32 cellular contexts compared by ENCODE assay signal in genomic region chr18:42306208-42306980, GRCh38.
DNase-seq lines count a peak whose midpoint lies in the region; ATAC-seq and TF ChIP-seq lines count a peak whose summit lies in the region.
"Had no signal": no experiment of that assay in that cellular context is flagged by ENCODE, and none has a peak within 500 bp of the region (broad histone marks: within the 10 kb centered on the region; RNA-seq: fewer than 3 reads in every experiment).

No MANE protein-coding gene starts in this region.

- H3K27ac ChIP-seq in mesendoderm (ENCODE audit: low read depth, low read length) (no peak overlapping the region), neural progenitor cell (no peak overlapping the region)
- H3K27ac ChIP-seq: ascending aorta, pancreas, PC-9, transverse colon had no signal

- no peak overlapping the region for H3K4me3 ChIP-seq in mesendoderm (ENCODE audit: low read length)
- H3K4me3 ChIP-seq in neural progenitor cell = no peak overlapping the region
- H3K4me3 ChIP-seq: ascending aorta, pancreas, PC-9, smooth muscle cell, transverse colon had no signal

- no peak overlapping the region for H2BK120ac ChIP-seq in mesendoderm (ENCODE audit: low read depth, low read length)

- H3K27ac Mint-ChIP-seq in activated CD8-positive, alpha-beta T cell treated with anti-CD3 and anti-CD28 coated beads for 36 hours = no peak overlapping the region
- no peak overlapping the region for H3K27ac Mint-ChIP-seq in activated CD8-positive, alpha-beta T cell treated with anti-CD3 and anti-CD28 coated beads, Interleukin-2, amount 10 ng/mL, durations not matched to agents 7 days and 5 days
- H3K27ac Mint-ChIP-seq in neural progenitor cell = no peak overlapping the region
- H3K27ac Mint-ChIP-seq: activated naive CD8-positive, alpha-beta T cell; B cell; CD8-positive, alpha-beta memory T cell had no signal

- H3K36me3 ChIP-seq in mesendoderm (ENCODE audit: control insufficient read depth, insufficient read depth, low read length) (no peaks in the 10 kb centered on the region), neural progenitor cell (no peaks in the 10 kb centered on the region)
- H3K36me3 ChIP-seq: ascending aorta, pancreas, transverse colon had no signal

- peak; percentile 6 for DNase-seq in activated CD8-positive, alpha-beta T cell treated with anti-CD3 and anti-CD28 coated beads for 36 hours
- DNase-seq in activated CD8-positive, alpha-beta T cell treated with anti-CD3 and anti-CD28 coated beads, Interleukin-2, amount 10 ng/mL, durations not matched to agents 7 days and 5 days = no peak
- DNase-seq in OCI-M1 (lab: John Stamatoyannopoulos, UW) = peak; percentile 72
- DNase-seq in erythroblast (lab: John Stamatoyannopoulos, UW) = peak; percentile 32 to 74
- DNase-seq in mesendoderm = peak; percentile 38
- DNase-seq in cerebellum (ENCODE audit: low spot score) = no peak
- DNase-seq in NCI-H2196 (lab: John Stamatoyannopoulos, UW; ENCODE audit: unreplicated experiment) = no peak
- DNase-seq in neural progenitor cell (ENCODE audit: low spot score) = no peak
- DNase-seq: activated CD4-positive, alpha-beta T cell treated with anti-CD3 and anti-CD28 coated beads, Interleukin-2, amount 50 U/mL, for 48 hours; activated CD4-positive, CD25-positive, alpha-beta regulatory T cell; CD8-positive, alpha-beta memory T cell; central memory CD4-positive, alpha-beta T cell; dermis blood vessel endothelial cell; DMS153; GDM1; head of caudate nucleus; KG1; MM.1S; NCI-H1436; NCI-H2107; NCI-H510A; pancreas; PC-9; SHP77 treated with DMSO at 0.1 percent for 48 hours; stimulated activated CD4-positive, alpha-beta T cell treated with anti-CD3 and anti-CD28 coated beads, Interleukin-1b, Interleukin-23, amount 100 ng/mL, for 48 hours; SW 1271; transverse colon had no signal

- no peak overlapping the region for H2BK5ac ChIP-seq in mesendoderm (ENCODE audit: low read length)

- H4K5ac ChIP-seq in mesendoderm (ENCODE audit: low read length) = no peak overlapping the region

- no peaks in the 10 kb centered on the region for H3K79me1 ChIP-seq in mesendoderm (ENCODE audit: low read length)

- H3K4me1 ChIP-seq in mesendoderm (ENCODE audit: control insufficient read depth, low read depth, low read length) (peaks cover 1% of the 10 kb centered on the region), neural progenitor cell (peaks cover 12% of the 10 kb centered on the region)
- H3K4me1 ChIP-seq: ascending aorta, pancreas, transverse colon had no signal

- no peak overlapping the region for H2BK15ac ChIP-seq in mesendoderm (replicated peaks; ENCODE audit: low read depth)

- no peaks in the 10 kb centered on the region for H3K36me3 Mint-ChIP-seq in activated CD8-positive, alpha-beta T cell treated with anti-CD3 and anti-CD28 coated beads for 36 hours (ENCODE audit: low read depth)
- H3K36me3 Mint-ChIP-seq in activated CD8-positive, alpha-beta T cell treated with anti-CD3 and anti-CD28 coated beads, Interleukin-2, amount 10 ng/mL, durations not matched to agents 7 days and 5 days (ENCODE audit: low read depth) = no peaks in the 10 kb centered on the region
- H3K36me3 Mint-ChIP-seq in neural progenitor cell = peaks cover 2% of the 10 kb centered on the region
- H3K36me3 Mint-ChIP-seq: activated naive CD8-positive, alpha-beta T cell; CD8-positive, alpha-beta memory T cell had no signal

- H3K23ac ChIP-seq in mesendoderm (ENCODE audit: low read length) = no peak overlapping the region

- no peaks in the 10 kb centered on the region for H4K20me1 ChIP-seq in neural progenitor cell (ENCODE audit: low read depth)

- no peaks in the 10 kb centered on the region for H3K9me3 ChIP-seq in neural progenitor cell (ENCODE audit: low read depth)
- H3K9me3 ChIP-seq: ascending aorta, pancreas, transverse colon had no signal

- ATAC-seq in activated CD8-positive, alpha-beta T cell treated with anti-CD3 and anti-CD28 coated beads for 36 hours = no peak
- no peak for ATAC-seq in activated CD8-positive, alpha-beta T cell treated with anti-CD3 and anti-CD28 coated beads, Interleukin-2, amount 10 ng/mL, durations not matched to agents 7 days and 5 days
- ATAC-seq: HCT116, pancreas had no signal

- H3K18ac ChIP-seq in mesendoderm (ENCODE audit: low read length) = no peak overlapping the region

- H2AK5ac ChIP-seq in mesendoderm (ENCODE audit: low read length) = no peak overlapping the region

- H3K79me2 ChIP-seq in mesendoderm (ENCODE audit: control insufficient read depth, insufficient read depth, low read length) (no peaks in the 10 kb centered on the region), neural progenitor cell (ENCODE audit: low read depth) (no peaks in the 10 kb centered on the region)

- H3K4me1 Mint-ChIP-seq in activated CD8-positive, alpha-beta T cell treated with anti-CD3 and anti-CD28 coated beads for 36 hours (ENCODE audit: low read depth) = no peaks in the 10 kb centered on the region
- H3K4me1 Mint-ChIP-seq in activated CD8-positive, alpha-beta T cell treated with anti-CD3 and anti-CD28 coated beads, Interleukin-2, amount 10 ng/mL, durations not matched to agents 7 days and 5 days (ENCODE audit: low read depth) = no peaks in the 10 kb centered on the region
- H3K4me1 Mint-ChIP-seq in neural progenitor cell = peaks cover 13% of the 10 kb centered on the region
- H3K4me1 Mint-ChIP-seq: B cell; CD8-positive, alpha-beta memory T cell had no signal

- H3K4ac ChIP-seq in mesendoderm (ENCODE audit: low read depth, low read length) = no peak overlapping the region

- H3K56ac ChIP-seq in mesendoderm (ENCODE audit: low read length) = no peak overlapping the region

- no peak for TF ChIP-seq CTCF in activated CD8-positive, alpha-beta T cell treated with anti-CD3 and anti-CD28 coated beads for 36 hours (IDR thresholded peaks at IDR 0.05)
- no peak for TF ChIP-seq CTCF in neural progenitor cell (IDR thresholded peaks at IDR 0.05)

- no peaks in the 10 kb centered on the region for H3F3A ChIP-seq in neural progenitor cell (ENCODE audit: low read depth)

- H3K27me3 Mint-ChIP-seq in activated CD8-positive, alpha-beta T cell treated with anti-CD3 and anti-CD28 coated beads for 36 hours = peaks cover 3% of the 10 kb centered on the region
- no peaks in the 10 kb centered on the region for H3K27me3 Mint-ChIP-seq in activated CD8-positive, alpha-beta T cell treated with anti-CD3 and anti-CD28 coated beads, Interleukin-2, amount 10 ng/mL, durations not matched to agents 7 days and 5 days (ENCODE audit: low read depth)
- H3K27me3 Mint-ChIP-seq in neural progenitor cell (ENCODE audit: insufficient read depth, low read depth) = peaks cover 2% of the 10 kb centered on the region
- H3K27me3 Mint-ChIP-seq: activated naive CD8-positive, alpha-beta T cell; B cell had no signal

- WGBS in mesendoderm (ENCODE audit: extremely low coverage, insufficient coverage, low lambda C conversion rate) = no CpG with 5 or more reads among the region's 2 CpGs

- no peak overlapping the region for H2AFZ ChIP-seq in neural progenitor cell (replicated peaks)
- H2AFZ ChIP-seq: PC-9 had no signal

- H3K4me2 ChIP-seq in mesendoderm (ENCODE audit: low read length) (no peak overlapping the region), neural progenitor cell (no peak overlapping the region)
- H3K4me2 ChIP-seq: PC-9, smooth muscle cell had no signal

- no peak overlapping the region for H4K8ac ChIP-seq in mesendoderm (ENCODE audit: low read depth, low read length)

- POLR2A ChIA-PET in activated CD8-positive, alpha-beta T cell treated with anti-CD3 and anti-CD28 coated beads for 36 hours (lab: Charles Lee) = no interaction called here
- POLR2A ChIA-PET in activated CD8-positive, alpha-beta T cell treated with anti-CD3 and anti-CD28 coated beads, Interleukin-2, amount 10 ng/mL, durations not matched to agents 7 days and 5 days (lab: Charles Lee) = no interaction called here

- no peaks in the 10 kb centered on the region for H3K9me3 Mint-ChIP-seq in activated CD8-positive, alpha-beta T cell treated with anti-CD3 and anti-CD28 coated beads for 36 hours
- H3K9me3 Mint-ChIP-seq in activated CD8-positive, alpha-beta T cell treated with anti-CD3 and anti-CD28 coated beads, Interleukin-2, amount 10 ng/mL, durations not matched to agents 7 days and 5 days (ENCODE audit: insufficient read depth) = no peaks in the 10 kb centered on the region
- H3K9me3 Mint-ChIP-seq in neural progenitor cell = peaks cover 15% of the 10 kb centered on the region

- CTCF ChIA-PET in activated CD8-positive, alpha-beta T cell treated with anti-CD3 and anti-CD28 coated beads for 36 hours (lab: Charles Lee) = no interaction called here
- CTCF ChIA-PET in activated CD8-positive, alpha-beta T cell treated with anti-CD3 and anti-CD28 coated beads, Interleukin-2, amount 10 ng/mL, durations not matched to agents 7 days and 5 days (lab: Charles Lee) = interaction anchor here (0.6 to 3.1 kb wide), 2 partner anchors 8 to 17 kb away, joined by 3 to 14 read pairs; no protein-coding TSS in a partner anchor

- no peak for TF ChIP-seq POLR2A in erythroblast (IDR thresholded peaks at IDR 0.05; ENCODE audit: low read length)

- intact Hi-C loops in activated CD8-positive, alpha-beta T cell treated with anti-CD3 and anti-CD28 coated beads for 36 hours (cut with micrococcal nuclease) = loop anchor here (10.0 kb wide), 1 partner anchor 968 kb away; the partner anchor contains the start of gene SYT4

- no peak overlapping the region for H3K9ac ChIP-seq in mesendoderm (ENCODE audit: low read length)
- H3K9ac ChIP-seq in neural progenitor cell = no peak overlapping the region

- H3K27me3 ChIP-seq in mesendoderm (ENCODE audit: insufficient read depth, low read length, poor library complexity) (no peaks in the 10 kb centered on the region), neural progenitor cell (no peaks in the 10 kb centered on the region)
- H3K27me3 ChIP-seq: ascending aorta, pancreas, transverse colon had no signal

- no peak overlapping the region for H3K4me3 Mint-ChIP-seq in activated CD8-positive, alpha-beta T cell treated with anti-CD3 and anti-CD28 coated beads for 36 hours
- H3K4me3 Mint-ChIP-seq in activated CD8-positive, alpha-beta T cell treated with anti-CD3 and anti-CD28 coated beads, Interleukin-2, amount 10 ng/mL, durations not matched to agents 7 days and 5 days = no peak overlapping the region
- no peak overlapping the region for H3K4me3 Mint-ChIP-seq in neural progenitor cell
- H3K4me3 Mint-ChIP-seq: activated naive CD8-positive, alpha-beta T cell; B cell; CD8-positive, alpha-beta memory T cell had no signal

Comparison
In these comparisons a context has a peak if more than half of its experiments do, and no peak if none do; other contexts are left out.
1. DNase-seq: peak in activated CD8-positive, alpha-beta T cell treated with anti-CD3 and anti-CD28 coated beads for 36 hours (single experiment), OCI-M1 (single experiment), erythroblast (2 of 2) and mesendoderm (single experiment); none in activated CD8-positive, alpha-beta T cell treated with anti-CD3 and anti-CD28 coated beads, Interleukin-2, amount 10 ng/mL, durations not matched to agents 7 days and 5 days (single experiment), cerebellum (single experiment), NCI-H2196 (single experiment) and neural progenitor cell (single experiment).